10 cellular contexts compared by ENCODE assay signal in the genomic region with DNA sequence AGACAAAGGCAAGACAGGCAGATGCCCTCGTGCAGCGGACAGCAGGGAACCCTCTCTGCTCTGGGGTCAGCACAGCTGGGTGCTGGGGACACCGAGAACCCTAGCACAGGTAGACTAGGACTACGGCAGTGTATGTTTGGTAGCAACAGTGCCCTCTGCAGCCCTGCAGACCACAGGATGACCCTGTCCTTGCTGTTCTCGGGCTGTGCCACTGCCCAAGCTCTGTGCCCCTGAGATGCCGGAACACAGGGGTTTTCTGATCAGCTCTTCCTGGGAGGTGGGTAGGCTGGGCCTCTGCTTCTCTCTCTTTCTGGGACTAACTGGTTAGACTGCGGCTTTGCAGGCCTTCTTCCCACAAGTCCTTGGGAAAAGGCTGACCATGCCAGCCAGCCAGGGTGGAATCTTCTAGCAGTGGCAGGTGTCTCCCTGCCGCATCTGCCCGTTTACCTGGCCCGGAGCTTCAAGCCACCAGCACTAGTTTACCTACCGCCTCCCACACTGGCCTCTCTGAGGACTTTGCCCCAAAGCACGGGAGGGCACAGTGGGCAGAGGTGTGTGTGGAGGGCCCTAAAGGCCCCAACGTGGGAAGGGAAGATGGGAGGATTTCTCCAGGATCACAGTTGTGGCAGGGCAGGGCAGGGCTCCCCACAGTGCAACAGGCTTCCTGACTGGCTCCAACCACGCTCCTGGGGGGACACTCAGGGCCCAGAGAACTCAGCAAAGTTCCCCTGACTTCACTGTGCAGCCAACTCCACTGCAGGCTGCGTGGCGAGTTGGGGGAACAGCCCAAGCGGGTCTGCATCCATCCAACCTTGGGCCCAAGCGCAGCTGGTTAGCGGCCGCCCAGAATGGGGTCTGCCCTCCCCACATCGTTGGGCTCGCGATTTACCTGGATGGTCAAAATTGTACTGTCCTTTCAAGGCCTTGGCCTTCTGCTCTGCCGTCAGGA. TPM values are rescaled to one million over a fixed set of nuclear protein-coding genes. Genes with fewer than 3 reads are reported as not detected.
DNase-seq lines count a peak whose midpoint lies in the region; ATAC-seq and TF ChIP-seq lines count a peak whose summit lies in the region.
"Had no signal": no experiment of that assay in that cellular context is flagged by ENCODE, and none has a peak within 500 bp of the region (broad histone marks: within the 10 kb centered on the region; RNA-seq: fewer than 3 reads in every experiment).

No MANE protein-coding gene starts in this region.

- no peak for TF ChIP-seq CTCF in BJ (IDR thresholded peaks at IDR 0.05; ENCODE audit: insufficient read depth, low read depth, low read length)
- no peak for TF ChIP-seq CTCF in coronary artery (IDR thresholded peaks at IDR 0.05)
- TF ChIP-seq CTCF in natural killer cell (IDR thresholded peaks at IDR 0.05): no peak

- H3K27ac ChIP-seq in Karpas-422 (ENCODE audit: low read length) (peak overlapping the region; percentile 26; the same call in 1 of the 2 replicates), coronary artery (peak overlapping the region; percentile 47 to 91)

- H3K4me1 Mint-ChIP-seq in natural killer cell: peaks cover 0 to 15% of the 10 kb centered on the region in 2 donors

- no peak for ATAC-seq in natural killer cell

- CTCF ChIA-PET in BJ (lab: Yijun Ruan, JAX): interaction anchor here (0.6 kb wide), 1 partner anchor 1842 kb away, joined by 3 read pairs; no protein-coding TSS in a partner anchor

- H3K36me3 ChIP-seq in BJ (ENCODE audit: control insufficient read depth, insufficient read depth, low read length): peaks cover 22% of the 10 kb centered on the region
- no peaks in the 10 kb centered on the region for H3K36me3 ChIP-seq in Karpas-422 (ENCODE audit: insufficient read depth, low read length)

- peak overlapping the region; percentile 76 for H3K4me3 Mint-ChIP-seq in natural killer cell

- H2AFZ ChIP-seq in Karpas-422 (ENCODE audit: low read length): no peak overlapping the region

- H3K4me3 ChIP-seq in BJ (ENCODE audit: low read depth, low read length) (peak overlapping the region; percentile 90), Karpas-422 (ENCODE audit: low read length) (peak overlapping the region; percentile 98), coronary artery (peak overlapping the region; percentile 75)

- peaks cover 14% of the 10 kb centered on the region for H3K79me2 ChIP-seq in Karpas-422 (ENCODE audit: low read length)

- intact Hi-C loops in natural killer cell (cut with micrococcal nuclease): no loop called here

- H3K27ac Mint-ChIP-seq in natural killer cell: peak overlapping the region in 1 of 2 donors; percentile 51

- H3K4me2 ChIP-seq in Karpas-422 (ENCODE audit: low read depth, low read length, poor library complexity, severe bottlenecking): peak overlapping the region; percentile 99

- peaks cover 14% of the 10 kb centered on the region for H3K4me1 ChIP-seq in Karpas-422 (ENCODE audit: low read length)

- no peaks in the 10 kb centered on the region for H3K9me3 Mint-ChIP-seq in natural killer cell

- H3K36me3 Mint-ChIP-seq in natural killer cell: peaks cover 6% of the 10 kb centered on the region

- DNase-seq in BJ (ENCODE audit: low read depth) (no peak), Karpas-422 (no peak), coronary artery (ENCODE audit: low spot score) (no peak), natural killer cell (no peak), kidney tubule cell (ENCODE audit: low spot score) (no peak), COR-L47 (lab: John Stamatoyannopoulos, UW) (no peak), HT-29 (ENCODE audit: low spot score) (no peak), T1000 (lab: John Stamatoyannopoulos, UW) (no peak)

- H3K9me2 ChIP-seq in Karpas-422 (replicated peaks; ENCODE audit: insufficient read depth, low read length): no peaks in the 10 kb centered on the region

- H3K9me3 ChIP-seq in Karpas-422 (ENCODE audit: low read length): no peaks in the 10 kb centered on the region

- H3K27me3 Mint-ChIP-seq in natural killer cell (ENCODE audit: low read depth in 2 of 2): no peaks in the 10 kb centered on the region

- peak overlapping the region; percentile 97 for H3K9ac ChIP-seq in Karpas-422 (ENCODE audit: low read length)

- POLR2A ChIA-PET in BJ (lab: Charles Lee): no interaction called here

- no peaks in the 10 kb centered on the region for H4K20me1 ChIP-seq in Karpas-422 (ENCODE audit: insufficient read depth, low read depth, low read length)

- no peaks in the 10 kb centered on the region for H3K27me3 ChIP-seq in BJ (ENCODE audit: control insufficient read depth, insufficient read depth, low read length)
- no peaks in the 10 kb centered on the region for H3K27me3 ChIP-seq in Karpas-422 (ENCODE audit: low read length)

RNA-seq across cellular contexts. Expression of a gene that starts 1.2 kb away (rescaled TPM):
- polyA plus RNA-seq in BJ (2011; rRNA removed): 20.1 and 24.9 TPM in 2 replicates
- polyA minus RNA-seq in BJ (2011; rRNA and poly(A)+ RNA removed): 13.4 and 13.6 TPM in 2 replicates
- total RNA-seq in Karpas-422 (2014; rRNA removed; shearing (Covaris generic); ENCODE audit: low replicate concordance): 8.0 and 23.5 TPM in 2 replicates
- total RNA-seq in natural killer cell: 10 to 100 TPM; 29.9 to 35.2 (median 30.2) TPM
- 22.1 and 34.0 TPM in 2 replicates for total RNA-seq in HT-29 (2014; rRNA removed; shearing (Covaris generic))

RNA-seq across cellular contexts. Expression of a gene that starts 15.5 kb away (rescaled TPM):
- polyA plus RNA-seq in BJ (2011; rRNA removed): not detected in 2 replicates
- polyA minus RNA-seq in BJ (2011; rRNA and poly(A)+ RNA removed): not detected in 2 replicates
- not detected in 2 replicates for total RNA-seq in Karpas-422 (2014; rRNA removed; shearing (Covaris generic); ENCODE audit: low replicate concordance)
- total RNA-seq in natural killer cell: not detected
- total RNA-seq in HT-29 (2014; rRNA removed; shearing (Covaris generic)): 0.10 and 0.23 TPM in 2 replicates
- total RNA-seq: pulmonary artery endothelial cell; T-helper 1 cell treated with Interleukin-12 subunit alpha and Interleukin-12 subunit beta and Interleukin-4 antibody, amounts not matched to agents 30 ng/mL and 1 ng/mL, for 36 hours had no signal

RNA-seq across cellular contexts. Expression of a gene that starts 27.2 kb away (rescaled TPM):
- 17.8 and 32.1 TPM in 2 replicates for polyA plus RNA-seq in BJ (2011; rRNA removed)
- 11.8 and 15.4 TPM in 2 replicates for polyA minus RNA-seq in BJ (2011; rRNA and poly(A)+ RNA removed)
- total RNA-seq in Karpas-422 (2014; rRNA removed; shearing (Covaris generic); ENCODE audit: low replicate concordance): 29.0 and 33.9 TPM in 2 replicates
- total RNA-seq in natural killer cell: 10 to 100 TPM; 35.5 to 38.8 (median 36.3) TPM
- total RNA-seq in HT-29 (2014; rRNA removed; shearing (Covaris generic)): 22.1 and 26.2 TPM in 2 replicates
